7 cellular contexts compared by ENCODE assay signal in the genomic region with DNA sequence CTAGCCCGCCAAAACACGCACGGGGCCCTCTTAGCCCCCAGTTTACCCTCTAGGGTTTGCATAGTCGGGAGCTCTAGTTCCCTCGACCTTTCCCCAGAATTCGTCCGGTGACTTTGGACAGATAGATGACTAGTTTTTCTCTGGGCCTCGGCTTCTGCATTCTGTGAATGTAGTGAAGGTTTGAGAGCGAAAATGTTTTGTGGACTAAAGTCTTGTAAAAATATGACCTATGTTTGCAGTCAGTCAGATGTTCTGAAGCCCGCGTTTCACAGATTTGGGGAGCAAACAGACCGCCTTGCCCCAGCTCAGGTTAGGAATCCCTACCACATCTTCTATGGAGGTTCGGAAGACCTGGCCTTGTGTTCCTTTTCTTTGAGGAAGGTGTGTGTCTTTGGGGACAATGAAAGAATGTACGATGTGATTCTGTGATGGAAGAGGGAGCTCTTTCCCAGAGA. TPM values are rescaled to one million over a fixed set of nuclear protein-coding genes. Genes with fewer than 3 reads are reported as not detected.
DNase-seq lines count a peak whose midpoint lies in the region; ATAC-seq and TF ChIP-seq lines count a peak whose summit lies in the region.

No MANE protein-coding gene starts in this region.

- TF ChIP-seq POLR2A in gastroesophageal sphincter (IDR thresholded peaks at IDR 0.05) = no peak

- peaks cover 8% of the 10 kb centered on the region; the same call in 1 of the 2 replicates for H3K36me3 ChIP-seq in GM23338 (ENCODE audit: insufficient read depth)
- H3K36me3 ChIP-seq in gastroesophageal sphincter = no peaks in the 10 kb centered on the region
- H3K36me3 ChIP-seq in skeletal muscle tissue (ENCODE audit: control insufficient read depth in 3 of 3, insufficient read depth in 3 of 3, low read length in 3 of 3) = peaks cover 2 to 5% (median 3%) of the 10 kb centered on the region in 3 donors

- H2AFZ ChIP-seq in GM23338 = no peak overlapping the region

- peak overlapping the region; percentile 96 to 98 (median 97) for H3K9ac ChIP-seq in skeletal muscle tissue (ENCODE audit: low read depth in 1 of 3, low read length in 3 of 3)

- peaks cover 43% of the 10 kb centered on the region for H3K36me3 Mint-ChIP-seq in GM23338 (ENCODE audit: low read depth)
- peaks cover 3% of the 10 kb centered on the region for H3K36me3 Mint-ChIP-seq in T-helper 17 cell (ENCODE audit: low read depth)

- 0% methylated on average over 3 to 10 of the region's 14 CpGs for WGBS in gastroesophageal sphincter (ENCODE audit: low coverage in 1 of 2), 2 donors

- no peak; the same call in 2 of the 3 replicates for ATAC-seq in GM23338
- ATAC-seq in T-helper 17 cell = no peak
- no peak for ATAC-seq in gastroesophageal sphincter
- ATAC-seq in GM19023 (IDR thresholded peaks at IDR 0.05; ENCODE audit: unreplicated experiment) = no peak

- H3K4me3 ChIP-seq in GM23338 (peak overlapping the region; percentile 93), gastroesophageal sphincter (peak overlapping the region; percentile 67 to 90), skeletal muscle tissue (ENCODE audit: low read length in 3 of 3) (peak overlapping the region; percentile 89 to 98 (median 92))

- H3F3A ChIP-seq in GM23338 (replicated peaks; ENCODE audit: low read depth) = peaks cover 18% of the 10 kb centered on the region

- H3K27ac ChIP-seq in GM23338 (ENCODE audit: low read depth) (peak overlapping the region; percentile 75), gastroesophageal sphincter (peak overlapping the region; percentile 89 to 99 (median 98)), skeletal muscle tissue (ENCODE audit: low read depth, low read length) (peak overlapping the region; percentile 99)

- no peak for TF ChIP-seq EP300 in gastroesophageal sphincter (IDR thresholded peaks at IDR 0.05)

- TF ChIP-seq CTCF in GM23338 (conservative IDR thresholded peaks at IDR 0.05; ENCODE audit: low read depth in 2 of 2) (no peak), gastroesophageal sphincter (IDR thresholded peaks at IDR 0.05) (no peak)

- peak; percentile 19 for DNase-seq in GM23338 (ENCODE audit: low spot score)
- no peak for DNase-seq in T-helper 17 cell
- DNase-seq in globus pallidus (ENCODE audit: low spot score) = no peak
- DNase-seq in HUDEP-2 (lab: John Stamatoyannopoulos, UW; ENCODE audit: unreplicated experiment in 76 of 76) = no peak

- H3K27ac Mint-ChIP-seq in GM23338 = peak overlapping the region; percentile 99
- peak overlapping the region; percentile 96 for H3K27ac Mint-ChIP-seq in T-helper 17 cell

- H3K9me3 ChIP-seq in T-helper 17 cell (ENCODE audit: control insufficient read depth, low read length, poor library complexity, severe bottlenecking) (no peaks in the 10 kb centered on the region), gastroesophageal sphincter (no peaks in the 10 kb centered on the region), skeletal muscle tissue (ENCODE audit: control insufficient read depth in 3 of 3, low read length in 3 of 3) (no peaks in the 10 kb centered on the region)

- peaks cover 9% of the 10 kb centered on the region for H3K27me3 Mint-ChIP-seq in GM23338 (ENCODE audit: insufficient read depth, low read depth, poor library complexity)
- H3K27me3 Mint-ChIP-seq in T-helper 17 cell = no peaks in the 10 kb centered on the region

- H3K4me1 ChIP-seq in GM23338 (ENCODE audit: insufficient read depth) = peaks cover 52% of the 10 kb centered on the region
- peaks cover 0 to 79% (median 30%) of the 10 kb centered on the region in 3 donors for H3K4me1 ChIP-seq in gastroesophageal sphincter
- peaks cover 33 to 51% (median 34%) of the 10 kb centered on the region in 3 donors for H3K4me1 ChIP-seq in skeletal muscle tissue (ENCODE audit: control insufficient read depth in 3 of 3, insufficient read depth in 3 of 3, low read length in 3 of 3)

- H3K27me3 ChIP-seq in GM23338 (ENCODE audit: insufficient read depth) (no peaks in the 10 kb centered on the region), gastroesophageal sphincter (no peaks in the 10 kb centered on the region), skeletal muscle tissue (ENCODE audit: control insufficient read depth in 3 of 3, insufficient read depth in 3 of 3, low read length in 3 of 3) (no peaks in the 10 kb centered on the region)

- peaks cover 41% of the 10 kb centered on the region for H4K20me1 ChIP-seq in GM23338 (replicated peaks; ENCODE audit: insufficient read depth)

- peak overlapping the region; percentile 88 for H3K4me2 ChIP-seq in GM23338

- H3K4me3 Mint-ChIP-seq in GM23338 (peak overlapping the region; percentile 98), T-helper 17 cell (peak overlapping the region; percentile 98)

- H3K4me1 Mint-ChIP-seq in GM23338 = peaks cover 44% of the 10 kb centered on the region
- peaks cover 36% of the 10 kb centered on the region for H3K4me1 Mint-ChIP-seq in T-helper 17 cell

- H3K79me2 ChIP-seq in GM23338 (replicated peaks; ENCODE audit: insufficient read depth) = peaks cover 89% of the 10 kb centered on the region

- no peaks in the 10 kb centered on the region for H3K9me2 ChIP-seq in GM23338 (ENCODE audit: insufficient read depth)

- peaks cover 7% of the 10 kb centered on the region for H3K9me3 Mint-ChIP-seq in GM23338

TF ChIP-seq in GM23338, 12 proteins besides CTCF, POLR2A, EP300 and RAD21 (continues in another document):
- TF ChIP-seq ZNF331 (CRISPR knock-in tag; IDR thresholded peaks at IDR 0.05; ENCODE audit: low read depth) = no peak

RNA-seq across cellular contexts. Expression of a gene that starts 0.4 kb away (rescaled TPM):
- 579 and 750 TPM in 2 replicates for total RNA-seq in GM23338 (2014; rRNA removed; shearing (Covaris generic))
- 1,330 and 1,384 TPM in 2 replicates for polyA plus RNA-seq in GM23338 (2016; fragmentation: Nextera tagmentation; extraction: Ambion mirVana)
- total RNA-seq in T-helper 17 cell = 100 to 1,000 TPM in 1 of 2 donors, 10 to 100 TPM in 1; 91.0 to 123 TPM
- total RNA-seq in gastroesophageal sphincter = 100 to 1,000 TPM; 202 to 421 (median 359) TPM
- total RNA-seq in skeletal muscle tissue = 480 TPM

RNA-seq across cellular contexts. Expression of a gene that starts 0.5 kb away (rescaled TPM):
- total RNA-seq in GM23338 (2014; rRNA removed; shearing (Covaris generic)) = 52.8 and 69.4 TPM in 2 replicates
- polyA plus RNA-seq in GM23338 (2016; fragmentation: Nextera tagmentation; extraction: Ambion mirVana) = 19.0 and 20.1 TPM in 2 replicates
- total RNA-seq in T-helper 17 cell = 10 to 100 TPM; 30.0 to 30.1 TPM
- total RNA-seq in gastroesophageal sphincter = 10 to 100 TPM; 55.6 to 77.9 (median 66.7) TPM
- total RNA-seq in skeletal muscle tissue = 55.8 TPM

RNA-seq across cellular contexts. Expression of a gene that starts 36.7 kb away (rescaled TPM):
- 11.6 and 18.6 TPM in 2 replicates for total RNA-seq in GM23338 (2014; rRNA removed; shearing (Covaris generic))
- 7.4 and 8.9 TPM in 2 replicates for polyA plus RNA-seq in GM23338 (2016; fragmentation: Nextera tagmentation; extraction: Ambion mirVana)
- total RNA-seq in T-helper 17 cell (10 to 100 TPM; 30.5 to 40.0 TPM), gastroesophageal sphincter (10 to 100 TPM; 11.4 to 24.5 (median 18.4) TPM), skeletal muscle tissue (11.5 TPM)

RNA-seq across cellular contexts. Expression of a gene that starts 56.3 kb away (rescaled TPM):
- 32.5 and 48.1 TPM in 2 replicates for total RNA-seq in GM23338 (2014; rRNA removed; shearing (Covaris generic))
- 26.4 TPM in 2 replicates for polyA plus RNA-seq in GM23338 (2016; fragmentation: Nextera tagmentation; extraction: Ambion mirVana)
- under 1 TPM; 0.72 to 0.73 TPM for total RNA-seq in T-helper 17 cell
- total RNA-seq in gastroesophageal sphincter = 1 to 10 TPM in 1 of 4 donors, not detected in 3; 9.2 TPM
- total RNA-seq in skeletal muscle tissue = 3.1 TPM
